In the genomic region with DNA sequence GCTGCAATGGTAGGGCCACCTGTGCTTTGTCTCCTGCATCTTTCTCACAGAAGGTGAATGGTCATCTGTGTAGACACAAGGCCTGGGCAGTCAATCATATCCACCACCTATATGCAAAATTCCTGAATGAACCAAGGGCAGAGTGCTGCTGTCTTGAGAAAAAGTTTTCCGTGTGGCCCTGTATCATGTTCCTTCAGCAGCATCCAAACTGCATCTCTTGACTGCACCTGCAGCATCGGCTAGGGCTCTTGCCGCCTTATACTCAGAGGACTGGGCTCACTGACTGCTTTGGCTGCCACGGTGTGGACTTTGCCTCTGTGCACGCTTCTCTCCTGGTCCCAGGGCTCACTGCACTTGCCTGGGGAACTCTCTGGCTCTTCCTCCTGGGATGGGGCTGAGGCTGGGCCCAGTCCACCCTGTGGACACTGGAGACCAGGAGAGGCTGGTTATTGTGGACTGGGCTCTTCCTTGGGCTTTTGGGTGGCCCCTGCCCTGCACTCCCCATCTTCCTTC, we compare ENCODE assay signal across 1 cellular context.
TF ChIP-seq lines count a peak whose summit lies in the region.

No MANE protein-coding gene starts in this region.

TF ChIP-seq in endothelial cell of umbilical vein, 7 proteins besides CTCF, POLR2A, EP300 and RAD21 (continued from another document):
- TF ChIP-seq GATA2 (IDR thresholded peaks at IDR 0.05; ENCODE audit: insufficient read depth, insufficient read length, low read depth, low read length) (no peak), MYC (IDR thresholded peaks at IDR 0.05; ENCODE audit: low read depth, low read length) (no peak)
